ENCODE assay signal across 1 cellular context in the genomic region with DNA sequence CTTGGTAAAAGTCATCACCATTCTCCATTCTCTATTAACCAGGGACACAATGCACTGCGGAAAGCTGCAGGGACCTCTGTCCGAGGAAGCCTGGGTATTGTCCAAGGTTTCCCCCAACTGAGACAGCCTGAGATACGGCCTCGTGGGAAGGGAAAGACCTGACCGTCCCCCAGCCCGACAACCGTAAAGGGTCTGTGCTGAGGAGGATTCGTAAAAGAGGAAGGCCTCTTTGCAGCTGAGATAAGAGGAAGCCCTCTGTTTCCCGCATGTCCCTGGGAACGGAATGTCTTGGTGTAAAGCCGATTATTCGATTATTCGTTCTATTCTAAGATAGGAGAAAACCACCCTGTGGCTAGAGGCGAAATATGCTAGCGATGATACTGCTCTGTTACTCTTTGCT.
TF ChIP-seq lines count a peak whose summit lies in the region.

No MANE protein-coding gene starts in this region.

TF ChIP-seq in GM12878, 131 proteins besides CTCF, POLR2A, EP300 and RAD21:
- TF ChIP-seq POLR2AphosphoS5 (IDR thresholded peaks at IDR 0.05; ENCODE audit: low read length) = peak; percentile 16; the same call in 1 of the 2 replicates
- TF ChIP-seq, protein P1, sequence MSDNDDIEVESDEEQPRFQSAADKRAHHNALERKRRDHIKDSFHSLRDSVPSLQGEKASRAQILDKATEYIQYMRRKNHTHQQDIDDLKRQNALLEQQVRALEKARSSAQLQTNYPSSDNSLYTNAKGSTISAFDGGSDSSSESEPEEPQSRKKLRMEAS (IDR thresholded peaks at IDR 0.05; ENCODE audit: low read depth, low read length) = no peak
